Comparison of ENCODE assay signal across 8 cellular contexts in the genomic region with DNA sequence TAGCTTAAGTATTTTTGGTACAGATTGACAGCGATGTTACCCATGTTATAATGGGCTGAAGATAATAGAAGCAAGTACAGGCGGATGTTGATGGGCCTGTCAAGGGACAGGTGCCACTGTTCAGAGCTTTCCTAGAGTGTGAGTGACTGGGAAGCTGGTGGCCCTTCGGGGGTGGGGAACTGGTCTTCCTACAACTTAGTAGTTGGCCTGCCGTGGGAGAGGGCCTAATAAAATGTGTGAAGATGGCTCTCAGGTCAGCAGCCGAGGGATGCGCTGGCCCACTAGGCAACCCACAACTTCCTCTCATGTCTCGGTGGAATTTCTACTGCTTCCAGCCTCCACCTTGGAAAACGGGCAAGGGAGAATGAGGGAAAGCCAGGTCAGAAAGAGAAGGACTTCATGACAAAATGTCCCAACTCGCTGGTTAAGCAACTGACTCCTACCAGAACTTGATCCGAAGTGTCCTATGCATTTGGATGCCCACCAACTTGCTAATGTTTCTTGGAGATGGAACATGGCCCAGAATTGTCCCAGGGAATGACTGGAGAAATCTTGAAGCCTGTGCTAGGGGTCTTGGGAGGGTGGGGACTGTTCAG. TPM values are rescaled to one million over a fixed set of nuclear protein-coding genes. Genes with fewer than 3 reads are reported as not detected.
DNase-seq lines count a peak whose midpoint lies in the region; ATAC-seq, FAIRE-seq and TF ChIP-seq lines count a peak whose summit lies in the region.

No MANE protein-coding gene starts in this region.

- peaks cover 5% of the 10 kb centered on the region for H3K79me2 ChIP-seq in HepG2 (ENCODE audit: insufficient read depth, low read length)

- no peaks in the 10 kb centered on the region for H4K20me1 ChIP-seq in HepG2 (ENCODE audit: insufficient read depth, low read length)

- ATAC-seq in activated T-cell treated with anti-CD3 and anti-CD28 coated beads, Interleukin-2, amount 50 U/mL, for 4 hours, result no peak
- ATAC-seq in activated naive CD4-positive, alpha-beta T cell treated with anti-CD3 and anti-CD28 coated beads, Interleukin-2, amount 50 U/mL, for 72 hours, result no peak
- no peak for ATAC-seq in HepG2
- no peak for ATAC-seq in HG03280 (IDR thresholded peaks at IDR 0.05; ENCODE audit: unreplicated experiment)
- no peak for ATAC-seq in HG02623 (IDR thresholded peaks at IDR 0.05; ENCODE audit: unreplicated experiment)

- no peak for FAIRE-seq in HepG2 (lab: Jason Lieb, UNC)

- POLR2A ChIA-PET in HepG2 (lab: Yijun Ruan, JAX), result interaction anchor here (1.0 to 1.9 kb wide), 2 partner anchors 18 to 138 kb away, joined by 3 to 6 read pairs; no protein-coding TSS in a partner anchor

- H3K9me3 ChIP-seq in HepG2 (ENCODE audit: low read length) (no peaks in the 10 kb centered on the region), tibial artery (no peaks in the 10 kb centered on the region)

- CTCF ChIA-PET in HepG2 (lab: Yijun Ruan, JAX; ENCODE audit: low intra/inter-chr PET ratio, low total read pairs), result no interaction called here

- intact Hi-C loops in HepG2 (cut with micrococcal nuclease; ENCODE audit: unreplicated experiment) (loop anchor here (2.0 kb wide), 1 partner anchor 18 kb away; no protein-coding TSS in a partner anchor), tibial artery (cut with DNase I; ENCODE audit: low total_unique reads) (no loop called here)

- H3K4me1 ChIP-seq in HepG2 (ENCODE audit: insufficient read depth, low read length) (peaks cover 27% of the 10 kb centered on the region), tibial artery (peaks cover 0 to 46% (median 12%) of the 10 kb centered on the region in 4 donors)

- TF ChIP-seq EP300 in HepG2 (IDR thresholded peaks at IDR 0.05; ENCODE audit: low read depth in 2 of 2, low read length in 2 of 2) (no peak), HepG2 (CRISPR knock-in tag; IDR thresholded peaks at IDR 0.05; ENCODE audit: borderline replicate concordance) (no peak)

- H3K4me3 Mint-ChIP-seq in activated T-cell treated with anti-CD3 and anti-CD28 coated beads, Interleukin-2, amount 50 U/mL, for 4 hours, result peak overlapping the region; percentile 78

- 89% methylated on average over 10 of the region's 10 CpGs for WGBS in HepG2 (ENCODE audit: low lambda C conversion rate)

- H3K27ac Mint-ChIP-seq in activated naive CD4-positive, alpha-beta T cell treated with anti-CD3 and anti-CD28 coated beads, Interleukin-2, amount 50 U/mL, for 72 hours, result peak overlapping the region; percentile 75 to 78

- no peak for TF ChIP-seq RAD21 in HepG2 (CRISPR knock-in tag; IDR thresholded peaks at IDR 0.05)

- DNase-seq in activated T-cell treated with anti-CD3 and anti-CD28 coated beads, Interleukin-2, amount 50 U/mL, for 4 hours, result no peak
- DNase-seq in activated T-cell treated with anti-CD3 and anti-CD28 coated beads for 4 hours (no peak), HepG2 (ENCODE audit: low spot score) (no peak), tibial artery (no peak), COLO829 (ENCODE audit: low spot score) (no peak)
- DNase-seq in activated naive CD4-positive, alpha-beta T cell treated with anti-CD3 and anti-CD28 coated beads, Interleukin-2, amount 50 U/mL, for 72 hours (ENCODE audit: low spot score in 2 of 2), result no peak

- TF ChIP-seq CTCF in HepG2 (CRISPR knock-in tag; IDR thresholded peaks at IDR 0.05) (no peak), tibial artery (IDR thresholded peaks at IDR 0.05) (no peak)

- H3K36me3 ChIP-seq in HepG2 (replicated peaks in 1 of 2; ENCODE audit: control insufficient read depth in 1 of 2, insufficient read depth in 2 of 2, low read length in 2 of 2) (peaks cover 2 to 14% of the 10 kb centered on the region in 2 experiments; a peak in 3 of 5 replicates), tibial artery (peaks cover 30 to 34% (median 33%) of the 10 kb centered on the region in 3 donors)

- H2AFZ ChIP-seq in HepG2 (ENCODE audit: low read length), result no peak overlapping the region

- H3K9ac ChIP-seq in HepG2 (ENCODE audit: insufficient read depth, low read depth, low read length), result peak overlapping the region; percentile 82; the same call in 1 of the 2 replicates

- H3K36me3 Mint-ChIP-seq in activated T-cell treated with anti-CD3 and anti-CD28 coated beads, Interleukin-2, amount 50 U/mL, for 4 hours (ENCODE audit: insufficient read depth), result peaks cover 14% of the 10 kb centered on the region
- H3K36me3 Mint-ChIP-seq in activated naive CD4-positive, alpha-beta T cell treated with anti-CD3 and anti-CD28 coated beads, Interleukin-2, amount 50 U/mL, for 72 hours, result peaks cover 0 to 13% of the 10 kb centered on the region in 2 donors

- H3K27me3 Mint-ChIP-seq in activated T-cell treated with anti-CD3 and anti-CD28 coated beads, Interleukin-2, amount 50 U/mL, for 4 hours (ENCODE audit: low read depth), result no peaks in the 10 kb centered on the region

- peak overlapping the region; percentile 70 for H3K4me2 ChIP-seq in HepG2 (ENCODE audit: low read depth, low read length)

- peaks cover 28% of the 10 kb centered on the region for H3K4me1 Mint-ChIP-seq in activated T-cell treated with anti-CD3 and anti-CD28 coated beads, Interleukin-2, amount 50 U/mL, for 4 hours (ENCODE audit: low read depth)

- in situ Hi-C loops in HepG2 (cut with HindIII; ENCODE audit: extremely low pct_ligation_motif_present, low pct_unique_long_range_greater_than_20kb), result no loop called here

- H3K27me3 ChIP-seq in HepG2 (ENCODE audit: control insufficient read depth in 1 of 2, insufficient read depth in 2 of 2, low read length in 2 of 2), result peaks cover 0 to 18% of the 10 kb centered on the region in 2 experiments; a peak in 2 of 5 replicates
- H3K27me3 ChIP-seq in tibial artery, result no peaks in the 10 kb centered on the region

- TF ChIP-seq POLR2A in HepG2 (IDR thresholded peaks at IDR 0.05; ENCODE audit: insufficient read depth in 1 of 2, low read depth in 2 of 2, low read length in 2 of 2), result no peak

- H3K9me3 Mint-ChIP-seq in activated T-cell treated with anti-CD3 and anti-CD28 coated beads, Interleukin-2, amount 50 U/mL, for 4 hours, result no peaks in the 10 kb centered on the region
- no peaks in the 10 kb centered on the region for H3K9me3 Mint-ChIP-seq in activated naive CD4-positive, alpha-beta T cell treated with anti-CD3 and anti-CD28 coated beads, Interleukin-2, amount 50 U/mL, for 72 hours

- H3K27ac ChIP-seq in HepG2 (ENCODE audit: extremely low read length, insufficient read depth, low read length) (no peak overlapping the region), tibial artery (peak overlapping the region; percentile 97 to 99)

- TSS peak; percentile 69 for BruUV-seq in HepG2 (replicated peaks; lab: Mats Ljungman, UMichigan)

- H3K4me3 ChIP-seq in HepG2 (replicated peaks in 1 of 3; ENCODE audit: insufficient read depth in 1 of 3, low read depth in 2 of 3, low read length in 3 of 3), result peak overlapping the region; percentile 85 to 88 (median 87)
- H3K4me3 ChIP-seq in tibial artery, result peak overlapping the region; percentile 77 to 93

TF ChIP-seq in HepG2, 621 proteins besides CTCF, POLR2A, EP300 and RAD21 (continues in another document):
- TF ChIP-seq ATF1 (CRISPR knock-in tag; IDR thresholded peaks at IDR 0.05) (no peak), ARNT2 (CRISPR knock-in tag; IDR thresholded peaks at IDR 0.05; ENCODE audit: low read depth) (no peak)

RNA-seq across cellular contexts. Expression of gene GYG1, which starts 1.4 kb away (rescaled TPM):
- total RNA-seq in activated T-cell treated with anti-CD3 and anti-CD28 coated beads, Interleukin-2, amount 50 U/mL, for 4 hours, result 10 to 100 TPM; 22.5 to 26.1 (median 22.9) TPM
- total RNA-seq in activated naive CD4-positive, alpha-beta T cell treated with anti-CD3 and anti-CD28 coated beads, Interleukin-2, amount 50 U/mL, for 72 hours, result 10 to 100 TPM; 10.7 to 12.8 TPM
- 28.1 and 52.1 TPM in 2 replicates for total RNA-seq in HepG2 (2016; rRNA removed; fragmentation: Illumina TruSeq; extraction: Trizol)
- total RNA-seq in HepG2 (2016; cell fraction: cytosol; rRNA removed; fragmentation: Illumina TruSeq; extraction: Trizol; ENCODE audit: low read depth), result 29.8 and 30.1 TPM in 2 replicates
- 29.9 and 49.6 TPM in 2 replicates for total RNA-seq in HepG2 (2016; cell fraction: insoluble cytoplasmic fraction; rRNA removed; fragmentation: Illumina TruSeq; extraction: Trizol)
- total RNA-seq in HepG2 (2016; cell fraction: membrane; rRNA removed; fragmentation: Illumina TruSeq; extraction: Trizol), result 48.6 and 49.9 TPM in 2 replicates
- total RNA-seq in HepG2 (2016; cell fraction: nucleus; rRNA removed; fragmentation: Illumina TruSeq; extraction: Trizol), result 19.3 and 23.2 TPM in 2 replicates
- polyA plus RNA-seq in HepG2 (2011; rRNA removed), result 12.6 and 15.7 TPM in 2 replicates
- 12.4 and 14.4 TPM in 2 replicates for polyA plus RNA-seq in HepG2 (2011; cell fraction: cytosol; rRNA removed)
- 6.8 and 22.5 TPM in 2 replicates for polyA plus RNA-seq in HepG2 (2011; cell fraction: nucleus; rRNA removed)
- polyA plus RNA-seq in HepG2 (2012), result 25.0 and 29.0 TPM in 2 replicates
- 37.1 and 42.6 TPM in 2 replicates for polyA plus RNA-seq in HepG2 (2016; cell fraction: cytosol; fragmentation: Illumina TruSeq; extraction: Trizol; ENCODE audit: low read depth)
- 61.5 and 63.2 TPM in 2 replicates for polyA plus RNA-seq in HepG2 (2016; cell fraction: insoluble cytoplasmic fraction; fragmentation: Illumina TruSeq; extraction: Trizol; ENCODE audit: low read depth)
- polyA plus RNA-seq in HepG2 (2016; cell fraction: membrane; fragmentation: Illumina TruSeq; extraction: Trizol; ENCODE audit: low read depth), result 44.2 and 46.2 TPM in 2 replicates
- 28.3 and 28.8 TPM in 2 replicates for polyA plus RNA-seq in HepG2 (2016; cell fraction: nucleus; fragmentation: Illumina TruSeq; extraction: Trizol; ENCODE audit: insufficient read depth, low read depth)
- polyA minus RNA-seq in HepG2 (2011; rRNA and poly(A)+ RNA removed; ENCODE audit: low replicate concordance), result 20.7 and 24.7 TPM in 2 replicates
- 20.1 and 21.1 TPM in 2 replicates for polyA minus RNA-seq in HepG2 (2011; cell fraction: cytosol; rRNA and poly(A)+ RNA removed)
- 16.4 and 23.9 TPM in 2 replicates for polyA minus RNA-seq in HepG2 (2011; cell fraction: nucleus; rRNA and poly(A)+ RNA removed)
